8 cellular contexts compared by ENCODE assay signal in the genomic region with DNA sequence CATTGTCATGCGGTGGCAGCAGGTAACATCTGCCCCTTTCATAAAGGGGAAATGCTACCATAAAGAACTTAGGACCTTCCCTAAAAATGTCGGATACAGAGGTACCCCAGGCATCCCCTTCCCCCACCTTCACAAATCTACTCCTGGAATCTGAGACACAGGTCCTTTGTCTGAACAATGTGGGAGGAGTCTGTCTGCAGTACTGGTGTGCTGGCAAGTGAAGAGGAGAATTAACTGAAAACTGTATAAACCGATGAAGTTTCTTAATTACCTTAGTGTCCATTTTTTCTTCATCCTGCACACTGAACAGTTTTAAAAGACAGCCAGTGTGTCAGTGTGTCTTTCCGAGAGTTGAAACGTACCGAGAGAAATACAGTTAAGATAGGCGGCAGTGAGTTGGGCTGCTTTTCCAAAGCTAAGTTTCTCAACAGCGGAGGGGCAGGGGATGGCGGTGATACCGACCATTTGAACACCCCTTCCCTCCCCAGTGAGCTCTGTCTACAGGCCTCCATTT. TPM values are rescaled to one million over a fixed set of nuclear protein-coding genes. Genes with fewer than 3 reads are reported as not detected.
DNase-seq lines count a peak whose midpoint lies in the region; ATAC-seq and TF ChIP-seq lines count a peak whose summit lies in the region.

No MANE protein-coding gene starts in this region.

- no peaks in the 10 kb centered on the region for H3K27me3 Mint-ChIP-seq in activated CD8-positive, alpha-beta T cell treated with anti-CD3 and anti-CD28 coated beads for 36 hours
- H3K27me3 Mint-ChIP-seq in neural crest cell (ENCODE audit: low read depth) = no peaks in the 10 kb centered on the region

- DNase-seq in HFF-Myc (ENCODE audit: extremely low read depth, low read depth) (no peak), NCI-H526 (lab: John Stamatoyannopoulos, UW) (peak; percentile 81 to 83), fibroblast of gingiva (ENCODE audit: low read depth) (peak; percentile 5), neural crest cell (ENCODE audit: low read depth, low spot score) (peak; percentile 17), 8988T (no peak)
- DNase-seq in activated CD8-positive, alpha-beta T cell treated with anti-CD3 and anti-CD28 coated beads for 36 hours = peak; percentile 74
- no peak for DNase-seq in activated CD4-positive, CD25-positive, alpha-beta regulatory T cell (lab: John Stamatoyannopoulos, UW)

- H3K9me3 ChIP-seq in BLaER1 = no peaks in the 10 kb centered on the region

- peaks cover 17% of the 10 kb centered on the region; the same call in 1 of the 2 replicates for H3K36me3 ChIP-seq in BLaER1

- intact Hi-C loops in activated CD8-positive, alpha-beta T cell treated with anti-CD3 and anti-CD28 coated beads for 36 hours (cut with micrococcal nuclease) = loop anchor here (2.0 kb wide), 1 partner anchor 43 kb away; no protein-coding TSS in a partner anchor

- TF ChIP-seq CTCF in HFF-Myc (IDR thresholded peaks at IDR 0.05; ENCODE audit: low read depth, low read length, missing control alignments) = no peak
- no peak for TF ChIP-seq CTCF in activated CD8-positive, alpha-beta T cell treated with anti-CD3 and anti-CD28 coated beads for 36 hours (IDR thresholded peaks at IDR 0.05)
- TF ChIP-seq CTCF in neural crest cell (conservative IDR thresholded peaks at IDR 0.05) = no peak

- H3K9ac ChIP-seq in BLaER1 = peak overlapping the region; percentile 95

- POLR2A ChIA-PET in activated CD8-positive, alpha-beta T cell treated with anti-CD3 and anti-CD28 coated beads for 36 hours (lab: Charles Lee) = interaction anchor here (0.8 to 5.3 kb wide), 13 partner anchors 9 to 317 kb away, joined by 3 to 39 read pairs (median 4); a partner anchor contains a TSS

- no peaks in the 10 kb centered on the region for H3K9me3 Mint-ChIP-seq in activated CD8-positive, alpha-beta T cell treated with anti-CD3 and anti-CD28 coated beads for 36 hours
- H3K9me3 Mint-ChIP-seq in neural crest cell = no peaks in the 10 kb centered on the region

- peak overlapping the region; percentile 82 for H3K4me2 ChIP-seq in BLaER1

- H3K27ac ChIP-seq in BLaER1 = peak overlapping the region; percentile 100

- peaks cover 37% of the 10 kb centered on the region for H3K4me1 Mint-ChIP-seq in activated CD8-positive, alpha-beta T cell treated with anti-CD3 and anti-CD28 coated beads for 36 hours (ENCODE audit: low read depth)
- H3K4me1 Mint-ChIP-seq in neural crest cell = peaks cover 43% of the 10 kb centered on the region

- peak overlapping the region; percentile 78 for H3K4me3 Mint-ChIP-seq in activated CD8-positive, alpha-beta T cell treated with anti-CD3 and anti-CD28 coated beads for 36 hours
- peak overlapping the region; percentile 92 for H3K4me3 Mint-ChIP-seq in neural crest cell

- H3K4me3 ChIP-seq in BLaER1 (peak overlapping the region; percentile 97), HFF-Myc (replicated peaks; ENCODE audit: low read depth, low read length) (peak overlapping the region; percentile 89)

- no peaks in the 10 kb centered on the region for H3K27me3 ChIP-seq in BLaER1

- peaks cover 40% of the 10 kb centered on the region for H3K36me3 Mint-ChIP-seq in activated CD8-positive, alpha-beta T cell treated with anti-CD3 and anti-CD28 coated beads for 36 hours (ENCODE audit: low read depth)
- H3K36me3 Mint-ChIP-seq in neural crest cell (ENCODE audit: low read depth) = no peaks in the 10 kb centered on the region

- peaks cover 50% of the 10 kb centered on the region for H3K4me1 ChIP-seq in BLaER1

- peak overlapping the region; percentile 97 for H3K27ac Mint-ChIP-seq in activated CD8-positive, alpha-beta T cell treated with anti-CD3 and anti-CD28 coated beads for 36 hours
- H3K27ac Mint-ChIP-seq in neural crest cell (ENCODE audit: unreplicated experiment) = peak overlapping the region; percentile 86

- ATAC-seq in activated CD8-positive, alpha-beta T cell treated with anti-CD3 and anti-CD28 coated beads for 36 hours = peak; percentile 3

- CTCF ChIA-PET in activated CD8-positive, alpha-beta T cell treated with anti-CD3 and anti-CD28 coated beads for 36 hours (lab: Charles Lee) = interaction anchor here (1.0 to 1.8 kb wide), 7 partner anchors 9 to 59 kb away, joined by 3 to 5 read pairs (median 4); no protein-coding TSS in a partner anchor

- H4K20me1 ChIP-seq in BLaER1 = peaks cover 50% of the 10 kb centered on the region

RNA-seq across cellular contexts. Expression of a gene that starts 1.8 kb away (rescaled TPM):
- 10 to 100 TPM; 51.5 to 52.6 TPM for total RNA-seq in activated CD8-positive, alpha-beta T cell treated with anti-CD3 and anti-CD28 coated beads for 36 hours
- 69.3 and 70.7 TPM in 2 replicates for total RNA-seq in neural crest cell

Comparison
In these comparisons a context has a peak if more than half of its experiments do, and no peak if none do; other contexts are left out.
1. DNase-seq: peak in NCI-H526 (2 of 2), activated CD8-positive, alpha-beta T cell treated with anti-CD3 and anti-CD28 coated beads for 36 hours (single experiment), fibroblast of gingiva (single experiment) and neural crest cell (single experiment); none in HFF-Myc (single experiment), activated CD4-positive, CD25-positive, alpha-beta regulatory T cell (0 of 4) and 8988T (single experiment).